ENCODE assay signal across 17 cellular contexts in the genomic region with DNA sequence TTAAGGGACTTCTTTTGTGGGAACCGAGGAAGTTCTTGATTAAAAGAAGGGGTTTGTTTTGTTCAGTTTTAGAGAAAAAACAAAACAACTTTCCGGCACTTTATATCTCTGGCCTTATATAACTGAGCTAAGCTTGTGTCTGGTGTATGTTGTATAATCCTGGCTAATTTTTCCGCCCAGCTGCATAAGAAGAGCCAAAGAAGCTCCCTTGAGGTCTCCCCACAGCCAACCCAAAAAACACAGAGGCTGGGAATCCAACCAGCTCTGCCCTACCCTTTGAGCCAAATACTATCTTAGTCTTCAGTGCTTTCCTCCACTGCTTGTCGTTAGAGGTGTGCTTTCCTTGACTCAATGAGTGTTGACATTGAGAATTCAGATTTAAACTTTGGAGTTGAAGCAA. TPM values are rescaled to one million over a fixed set of nuclear protein-coding genes. Genes with fewer than 3 reads are reported as not detected.
A peak's percentile ranks its signal among the peaks of the same experiment; 100 is the strongest.
DNase-seq lines count a peak whose midpoint lies in the region; ATAC-seq and TF ChIP-seq lines count a peak whose summit lies in the region.
"Had no signal": no experiment of that assay in that cellular context is flagged by ENCODE, and none has a peak within 500 bp of the region (broad histone marks: within the 10 kb centered on the region; RNA-seq: fewer than 3 reads in every experiment).

No MANE protein-coding gene starts in this region.

- H3K4me3 ChIP-seq in right atrium auricular region, result no peak overlapping the region
- no peak overlapping the region for H3K4me3 ChIP-seq in left ventricle myocardium inferior
- no peak overlapping the region for H3K4me3 ChIP-seq in gastrocnemius medialis
- H3K4me3 ChIP-seq: BLaER1 had no signal

- H3K36me3 ChIP-seq in right atrium auricular region (no peaks in the 10 kb centered on the region), left ventricle myocardium inferior (no peaks in the 10 kb centered on the region), gastrocnemius medialis (no peaks in the 10 kb centered on the region)
- H3K36me3 ChIP-seq: BLaER1 had no signal

- H3K27ac ChIP-seq in right atrium auricular region, result no peak overlapping the region
- peak overlapping the region; percentile 51 for H3K27ac ChIP-seq in left ventricle myocardium inferior (replicated peaks)
- no peak overlapping the region for H3K27ac ChIP-seq in gastrocnemius medialis
- H3K27ac ChIP-seq: BLaER1 had no signal

- DNase-seq in Right ventricle myocardium superior, result no peak
- no peak for DNase-seq in right atrium auricular region (ENCODE audit: low spot score)
- DNase-seq in left ventricle myocardium inferior, result no peak
- no peak for DNase-seq in gastrocnemius medialis
- no peak for DNase-seq in HuH-7.5 (ENCODE audit: low spot score)
- no peak for DNase-seq in activated gamma-delta T cell (lab: John Stamatoyannopoulos, UW)
- no peak for DNase-seq in NCI-H526 treated with DMSO at 0.1 percent for 48 hours (lab: John Stamatoyannopoulos, UW)
- DNase-seq: 8988T; AML-193; Caco-2; CD8-positive, alpha-beta memory T cell; DND-41; GF-D8; GOT3; H9 had no signal

- TF ChIP-seq CTCF in right atrium auricular region (IDR thresholded peaks at IDR 0.05) (no peak), left ventricle myocardium inferior (IDR thresholded peaks at IDR 0.05; ENCODE audit: borderline replicate concordance) (no peak), gastrocnemius medialis (IDR thresholded peaks at IDR 0.05 in 4 of 5, conservative IDR thresholded peaks at IDR 0.05 in 1 of 5) (no peak)

- in situ Hi-C loops in gastrocnemius medialis (cut with MboI; ENCODE audit: low sequenced_read_pairs in 4 of 4), result no loop called here

- no peak for TF ChIP-seq POLR2A in gastrocnemius medialis (IDR thresholded peaks at IDR 0.05)

- H3K4me1 ChIP-seq in right atrium auricular region, result no peaks in the 10 kb centered on the region
- H3K4me1 ChIP-seq in left ventricle myocardium inferior, result no peaks in the 10 kb centered on the region
- no peaks in the 10 kb centered on the region for H3K4me1 ChIP-seq in gastrocnemius medialis
- H3K4me1 ChIP-seq: BLaER1 had no signal

- intact Hi-C loops in Right ventricle myocardium superior (cut with DNase I) (no loop called here), left ventricle myocardium inferior (cut with micrococcal nuclease) (no loop called here), gastrocnemius medialis (cut with DNase I; ENCODE audit: low total_unique reads) (no loop called here)

- no peaks in the 10 kb centered on the region for H3K9me3 ChIP-seq in right atrium auricular region
- H3K9me3 ChIP-seq in left ventricle myocardium inferior (replicated peaks), result no peaks in the 10 kb centered on the region
- H3K9me3 ChIP-seq in gastrocnemius medialis, result no peaks in the 10 kb centered on the region
- H3K9me3 ChIP-seq: BLaER1, Caco-2 had no signal

- ATAC-seq in Right ventricle myocardium superior (ENCODE audit: poor library complexity) (peak; percentile 94), gastrocnemius medialis (peak; percentile 38 to 44), GM18867 (IDR thresholded peaks at IDR 0.05; ENCODE audit: unreplicated experiment) (no peak)

- H3K27me3 ChIP-seq in right atrium auricular region (no peaks in the 10 kb centered on the region), left ventricle myocardium inferior (ENCODE audit: low read depth) (peaks cover 8% of the 10 kb centered on the region), gastrocnemius medialis (no peaks in the 10 kb centered on the region)
- H3K27me3 ChIP-seq: BLaER1 had no signal

RNA-seq across cellular contexts. Expression of a gene that starts 45.5 kb away (rescaled TPM):
- 47.3 TPM for total RNA-seq in Right ventricle myocardium superior
- 10 to 100 TPM; 41.3 to 44.8 TPM for total RNA-seq in right atrium auricular region
- 48.7 TPM for total RNA-seq in left ventricle myocardium inferior
- 10 to 100 TPM; 36.3 to 82.3 (median 56.8) TPM for total RNA-seq in gastrocnemius medialis
